23 cellular contexts compared by ENCODE assay signal in genomic region chrX:118654331-118654730, GRCh38.
"Had no signal": no experiment of that assay in that cellular context is flagged by ENCODE, and none has a peak within 500 bp of the region (broad histone marks: within the 10 kb centered on the region; RNA-seq: fewer than 3 reads in every experiment).

No MANE protein-coding gene starts in this region.

- DNase-seq: activated CD4-positive, alpha-beta T cell treated with anti-CD3 and anti-CD28 coated beads, Interleukin-2, amount 10 ng/mL, durations not matched to agents 7 days and 5 days; activated CD8-positive, alpha-beta T cell treated with anti-CD3 and anti-CD28 coated beads for 36 hours; activated gamma-delta T cell; amniotic stem cell; cortex of kidney; foreskin keratinocyte; immature natural killer cell; left lung; naive thymus-derived CD8-positive, alpha-beta T cell; posterior cingulate gyrus; sigmoid colon; stimulated activated CD4-positive, alpha-beta T cell treated with anti-CD3 and anti-CD28 coated beads, Interleukin-15, amount 100 ng/mL, for 24 hours; stimulated activated naive CD4-positive, alpha-beta T cell; T1000; testis; trophoblast cell had no signal

- H2AFZ ChIP-seq: hepatocyte, neural progenitor cell had no signal

- H3K4me3 Mint-ChIP-seq: activated CD4-positive, alpha-beta T cell treated with anti-CD3 and anti-CD28 coated beads, Interleukin-2, amount 10 ng/mL, durations not matched to agents 7 days and 5 days; activated CD8-positive, alpha-beta T cell treated with anti-CD3 and anti-CD28 coated beads for 36 hours; activated naive CD4-positive, alpha-beta T cell treated with anti-CD3 and anti-CD28 coated beads, Interleukin-2, amount 50 U/mL, for 24 hours; activated T-helper 1 cell treated with anti-CD3 and anti-CD28 coated beads, Interleukin-12 subunit alpha, Interleukin-12 subunit beta, Interleukin-2, Interleukin-4 antibody, amounts not matched to agents 30 ng/mL and 10 ng/mL and 1 ng/mL, durations not matched to agents 14 hours and 24 hours and 36 hours; immature natural killer cell; mesothelial cell of epicardium; naive thymus-derived CD8-positive, alpha-beta T cell; neural progenitor cell; T-helper 1 cell treated with Interleukin-12 subunit alpha and Interleukin-12 subunit beta and Interleukin-4 antibody, amounts not matched to agents 30 μg/mL and 1 μg/mL, for 36 hours had no signal

- H3K27ac Mint-ChIP-seq: activated naive CD4-positive, alpha-beta T cell treated with anti-CD3 and anti-CD28 coated beads, Interleukin-2, amount 50 U/mL, for 24 hours; activated T-helper 1 cell treated with anti-CD3 and anti-CD28 coated beads, Interleukin-12 subunit alpha, Interleukin-12 subunit beta, Interleukin-2, Interleukin-4 antibody, amounts not matched to agents 30 ng/mL and 10 ng/mL and 1 ng/mL, durations not matched to agents 14 hours and 24 hours and 36 hours; mesothelial cell of epicardium; neural progenitor cell; T-helper 1 cell treated with Interleukin-12 subunit alpha and Interleukin-12 subunit beta and Interleukin-4 antibody, amounts not matched to agents 30 μg/mL and 1 μg/mL, for 36 hours had no signal

- H3K9me3 Mint-ChIP-seq: activated CD4-positive, alpha-beta T cell treated with anti-CD3 and anti-CD28 coated beads, Interleukin-2, amount 10 ng/mL, durations not matched to agents 7 days and 5 days; activated CD8-positive, alpha-beta T cell treated with anti-CD3 and anti-CD28 coated beads for 36 hours; activated naive CD4-positive, alpha-beta T cell treated with anti-CD3 and anti-CD28 coated beads, Interleukin-2, amount 50 U/mL, for 24 hours; activated T-helper 1 cell treated with anti-CD3 and anti-CD28 coated beads, Interleukin-12 subunit alpha, Interleukin-12 subunit beta, Interleukin-2, Interleukin-4 antibody, amounts not matched to agents 30 ng/mL and 10 ng/mL and 1 ng/mL, durations not matched to agents 14 hours and 24 hours and 36 hours; naive thymus-derived CD8-positive, alpha-beta T cell; neural progenitor cell; T-helper 1 cell treated with Interleukin-12 subunit alpha and Interleukin-12 subunit beta and Interleukin-4 antibody, amounts not matched to agents 30 μg/mL and 1 μg/mL, for 36 hours had no signal

- H3K4me1 Mint-ChIP-seq: activated CD4-positive, alpha-beta T cell treated with anti-CD3 and anti-CD28 coated beads, Interleukin-2, amount 10 ng/mL, durations not matched to agents 7 days and 5 days; activated naive CD4-positive, alpha-beta T cell treated with anti-CD3 and anti-CD28 coated beads, Interleukin-2, amount 50 U/mL, for 24 hours; immature natural killer cell; neural progenitor cell had no signal

- H3K9me3 ChIP-seq: left lung, sigmoid colon, testis had no signal

- H3K4me1 ChIP-seq: foreskin keratinocyte, left lung, sigmoid colon, testis had no signal

- H3K27ac ChIP-seq: foreskin keratinocyte, hepatocyte, left lung, neural progenitor cell, sigmoid colon, testis had no signal

- H3K9ac ChIP-seq: neural progenitor cell had no signal

- H3K79me2 ChIP-seq: hepatocyte had no signal

- H3K4me2 ChIP-seq: hepatocyte, neural progenitor cell, smooth muscle cell had no signal

- H3K27me3 Mint-ChIP-seq: activated CD4-positive, alpha-beta T cell treated with anti-CD3 and anti-CD28 coated beads, Interleukin-2, amount 10 ng/mL, durations not matched to agents 7 days and 5 days; activated CD8-positive, alpha-beta T cell treated with anti-CD3 and anti-CD28 coated beads for 36 hours; activated naive CD4-positive, alpha-beta T cell treated with anti-CD3 and anti-CD28 coated beads, Interleukin-2, amount 50 U/mL, for 24 hours; naive thymus-derived CD8-positive, alpha-beta T cell had no signal

- ATAC-seq: activated CD8-positive, alpha-beta T cell treated with anti-CD3 and anti-CD28 coated beads for 36 hours; foreskin keratinocyte; left lung; naive thymus-derived CD8-positive, alpha-beta T cell had no signal

- H3K36me3 ChIP-seq: neural progenitor cell had no signal

- H3K4me3 ChIP-seq: hepatocyte, left lung, neural progenitor cell, sigmoid colon, smooth muscle cell, testis had no signal

- H3K27me3 ChIP-seq: foreskin keratinocyte, hepatocyte, neural progenitor cell, sigmoid colon, testis had no signal
